ENCODE assay signal across 24 cellular contexts in the genomic region with DNA sequence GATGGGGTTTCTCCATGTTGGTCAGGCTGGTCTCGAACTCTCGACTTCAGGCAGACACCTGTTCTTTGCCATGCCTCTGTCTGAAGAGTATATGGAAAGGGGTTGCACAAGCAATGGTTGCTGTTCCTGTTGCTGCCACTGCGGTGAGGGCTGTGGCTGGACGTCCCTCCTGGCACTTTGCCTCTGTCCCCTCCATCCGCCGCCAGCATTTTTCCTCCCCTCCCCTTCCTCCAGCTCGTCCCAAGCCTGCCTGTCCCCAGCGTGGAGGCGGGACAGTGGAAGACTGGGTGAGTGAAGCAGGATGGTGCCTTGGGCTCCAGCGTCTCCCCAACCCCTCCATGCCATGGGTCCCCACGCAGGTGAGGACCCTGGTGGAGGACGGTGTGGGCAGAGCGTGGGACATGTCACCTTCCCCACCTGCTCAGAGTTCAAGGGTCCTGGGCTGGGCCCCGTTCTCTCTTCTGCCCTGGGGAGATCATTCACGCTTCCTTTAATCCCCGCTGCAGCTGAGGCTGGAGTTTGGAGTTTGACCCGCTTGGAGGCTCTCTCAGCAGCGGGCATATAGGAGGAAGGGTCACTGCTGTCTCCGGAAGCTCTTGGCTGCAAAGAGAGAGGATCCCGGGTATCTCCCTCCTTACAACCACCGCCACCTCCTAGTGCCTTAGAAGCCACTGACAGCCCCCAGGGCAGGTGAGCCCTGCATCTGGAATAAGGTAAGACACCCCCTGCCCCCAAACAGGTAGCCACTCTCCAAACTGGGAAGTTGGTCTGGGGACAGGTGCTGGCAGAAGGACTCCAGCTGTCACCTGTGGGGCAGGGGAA. TPM values are rescaled to one million over a fixed set of nuclear protein-coding genes. Genes with fewer than 3 reads are reported as not detected.
DNase-seq lines count a peak whose midpoint lies in the region; ATAC-seq and TF ChIP-seq lines count a peak whose summit lies in the region.
"Had no signal": no experiment of that assay in that cellular context is flagged by ENCODE, and none has a peak within 500 bp of the region (broad histone marks: within the 10 kb centered on the region; RNA-seq: fewer than 3 reads in every experiment).

Gene SLC5A11, plus strand, starts transcription at position 238 of the 822 bp plus-strand sequence. CDS start 12,681 bp downstream, outside the sequence.

- no peak within 1 kb of the TSS for H2BK5ac ChIP-seq in neuronal stem cell (ENCODE audit: low read length)

- H4K8ac ChIP-seq in neuronal stem cell (ENCODE audit: low read depth, low read length): no peak within 1 kb of the TSS

- no peak within 1 kb of the TSS for H3K23ac ChIP-seq in neuronal stem cell (ENCODE audit: low read depth, low read length, poor library complexity)

- H3K9me3 ChIP-seq in hepatocyte (ENCODE audit: low read depth): no peaks in the 10 kb centered on the region
- H3K9me3 ChIP-seq in neuronal stem cell (replicated peaks in 1 of 2; ENCODE audit: control insufficient read depth in 2 of 2, insufficient read depth in 1 of 2, low read depth in 1 of 2, low read length in 2 of 2): no peaks in the 10 kb centered on the region
- H3K9me3 ChIP-seq: thoracic aorta had no signal

- peak within 1 kb of the TSS; percentile 12 for H3K18ac ChIP-seq in neuronal stem cell (ENCODE audit: low read length)

- H2BK12ac ChIP-seq in neuronal stem cell (ENCODE audit: low read length): no peak within 1 kb of the TSS

- H3K27ac ChIP-seq in hepatocyte (peak within 1 kb of the TSS; percentile 56), neuronal stem cell (replicated peaks; ENCODE audit: low read length) (no peak within 1 kb of the TSS)
- H3K27ac ChIP-seq: thoracic aorta had no signal

- H3K79me1 ChIP-seq in neuronal stem cell (ENCODE audit: low read depth, low read length): no peaks in the 10 kb centered on the region

- H2AFZ ChIP-seq in hepatocyte (no peak within 1 kb of the TSS), neuronal stem cell (ENCODE audit: low read length) (no peak within 1 kb of the TSS)

- no peak for ATAC-seq in left ventricle myocardium superior
- ATAC-seq in GM18520 (IDR thresholded peaks at IDR 0.05; ENCODE audit: unreplicated experiment): no peak
- no peak for ATAC-seq in GM19397 (IDR thresholded peaks at IDR 0.05; ENCODE audit: unreplicated experiment)
- ATAC-seq: activated CD8-positive, alpha-beta T cell treated with anti-CD3 and anti-CD28 coated beads for 36 hours; CD8-positive, alpha-beta T cell; naive thymus-derived CD8-positive, alpha-beta T cell; stimulated activated memory B cell treated with anti-CD40 and anti-IgM and Interleukin-4, amounts not matched to agents 10 μg/mL and 1 μg/mL and 100 μg/mL, for 72 hours had no signal

- no peak within 1 kb of the TSS for H3K9ac ChIP-seq in neuronal stem cell (ENCODE audit: low read depth, low read length, poor library complexity)

- H4K20me1 ChIP-seq in hepatocyte (ENCODE audit: insufficient read depth, poor library complexity, severe bottlenecking): no peaks in the 10 kb centered on the region

- H3K79me2 ChIP-seq in hepatocyte: no peaks in the 10 kb centered on the region

- no peak within 1 kb of the TSS for H3K4ac ChIP-seq in neuronal stem cell (ENCODE audit: low read length)

- peak within 1 kb of the TSS; percentile 36 for H3K4me2 ChIP-seq in hepatocyte
- H3K4me2 ChIP-seq in neuronal stem cell (ENCODE audit: insufficient read depth, low read length, poor library complexity, severe bottlenecking): no peak within 1 kb of the TSS

- intact Hi-C loops in cardiac septum (cut with DNase I) (no loop called here), left ventricle myocardium superior (cut with micrococcal nuclease) (no loop called here)

- no peak within 1 kb of the TSS for H3K4me3 ChIP-seq in hepatocyte
- H3K4me3 ChIP-seq in neuronal stem cell (ENCODE audit: low read length in 2 of 2): peak within 1 kb of the TSS in 1 of 2 donors; percentile 41
- H3K4me3 ChIP-seq: thoracic aorta had no signal

- H3K36me3 ChIP-seq in hepatocyte (replicated peaks; ENCODE audit: insufficient read depth, low read depth) (no peaks in the 10 kb centered on the region), neuronal stem cell (replicated peaks in 1 of 2; ENCODE audit: control insufficient read depth in 2 of 2, insufficient read depth in 2 of 2, low read length in 2 of 2) (no peaks in the 10 kb centered on the region)

- H3K4me1 ChIP-seq in hepatocyte (ENCODE audit: insufficient read depth): peaks cover 3% of the 10 kb centered on the region
- H3K4me1 ChIP-seq in neuronal stem cell (ENCODE audit: control insufficient read depth in 2 of 2, insufficient read depth in 1 of 2, low read depth in 1 of 2, low read length in 2 of 2): no peaks in the 10 kb centered on the region

- WGBS in hepatocyte (ENCODE audit: low lambda C conversion rate, missing lambda C conversion rate): 72% methylated on average over 21 of the region's 21 CpGs
- no CpG with 5 or more reads among the region's 21 CpGs for WGBS in neuronal stem cell (ENCODE audit: extremely low coverage in 2 of 2, insufficient read length in 2 of 2, insufficient replicate concordance in 1 of 2), 2 donors

- no peak for TF ChIP-seq CTCF in hepatocyte (IDR thresholded peaks at IDR 0.05; ENCODE audit: poor library complexity)

- peak within 1 kb of the TSS; percentile 5 for H4K91ac ChIP-seq in neuronal stem cell (ENCODE audit: low read depth, low read length, poor library complexity)

- H3K27me3 ChIP-seq in hepatocyte (no peaks in the 10 kb centered on the region), neuronal stem cell (ENCODE audit: control insufficient read depth in 3 of 3, insufficient read depth in 3 of 3, low read depth in 1 of 3, low read length in 3 of 3) (no peaks in the 10 kb centered on the region)

- peak; percentile 71 for DNase-seq in cardiac septum (ENCODE audit: low spot score)
- DNase-seq in left ventricle myocardium superior: no peak
- no peak for DNase-seq in hepatocyte (ENCODE audit: low spot score)
- no peak for DNase-seq in neuronal stem cell (ENCODE audit: low spot score)
- DNase-seq in iPS-NIHi7 (ENCODE audit: extremely low spot score): no peak
- DNase-seq in stimulated activated naive CD4-positive, alpha-beta T cell treated with Interleukin-2 at 50 U/mL for 16 hours (lab: John Stamatoyannopoulos, UW): no peak
- DNase-seq: 8988T; activated CD4-positive, CD25-positive, alpha-beta regulatory T cell treated with anti-CD3 and anti-CD28 coated beads, Interleukin-2, amount 50 U/mL, for 72 hours; activated CD8-positive, alpha-beta T cell treated with anti-CD3 and anti-CD28 coated beads for 36 hours; activated naive CD8-positive, alpha-beta T cell treated with anti-CD3 and anti-CD28 coated beads, Interleukin-2, amount 10 ng/mL, durations not matched to agents 7 days and 5 days; AML-193; CD8-positive, alpha-beta T cell; DMS153; glutamatergic neuron; naive thymus-derived CD8-positive, alpha-beta T cell; NCI-H1105 treated with DMSO at 0.1 percent for 48 hours; NCI-H446 treated with DMSO at 0.1 percent for 48 hours; stimulated activated CD4-positive, alpha-beta T cell treated with anti-CD3 and anti-CD28 coated beads, Interleukin-4, amount 100 ng/mL, for 1 hour had no signal

- H2BK15ac ChIP-seq in neuronal stem cell (ENCODE audit: low read length): no peak within 1 kb of the TSS

- H3K14ac ChIP-seq in neuronal stem cell (ENCODE audit: low read length): peak within 1 kb of the TSS; percentile 82

- H2BK120ac ChIP-seq in neuronal stem cell (ENCODE audit: low read depth, low read length): no peak within 1 kb of the TSS

- no peaks in the 10 kb centered on the region for H3K9me2 ChIP-seq in hepatocyte (replicated peaks; ENCODE audit: insufficient read depth)

- no peak within 1 kb of the TSS for H2AK5ac ChIP-seq in neuronal stem cell (ENCODE audit: low read depth, low read length)

RNA-seq across cellular contexts. Expression of gene SLC5A11, which starts in this region (rescaled TPM):
- total RNA-seq in cardiac septum (not detected), left ventricle myocardium superior (not detected), hepatocyte (1.2 and 2.2 TPM in 2 replicates)
- polyA plus RNA-seq in hepatocyte: 0.44 and 1.7 TPM in 2 replicates
- polyA plus RNA-seq in neuronal stem cell (2013, experiment 1 of 2): 0.01 TPM
- 0.03 TPM for polyA plus RNA-seq in neuronal stem cell (2013, experiment 2 of 2)
- total RNA-seq: RPMI7951; T-helper 1 cell treated with Interleukin-12 subunit alpha and Interleukin-12 subunit beta and Interleukin-4 antibody, amounts not matched to agents 30 ng/mL and 1 ng/mL, for 36 hours had no signal
- polyA plus RNA-seq: naive thymus-derived CD8-positive, alpha-beta T cell had no signal

Comparison
In these comparisons a context has a peak if more than half of its experiments do, and no peak if none do; other contexts are left out.
1. Peak in DNase-seq in cardiac septum; RNA of the gene not detected or under 1 TPM.